Comparison of ENCODE assay signal across 21 cellular contexts in genomic region chr1:2850502-2850901, GRCh38. TPM values are rescaled to one million over a fixed set of nuclear protein-coding genes. Genes with fewer than 3 reads are reported as not detected.
DNase-seq lines count a peak whose midpoint lies in the region; ATAC-seq and TF ChIP-seq lines count a peak whose summit lies in the region.
"Had no signal": no experiment of that assay in that cellular context is flagged by ENCODE, and none has a peak within 500 bp of the region (broad histone marks: within the 10 kb centered on the region; RNA-seq: fewer than 3 reads in every experiment).

No MANE protein-coding gene starts in this region.

- H3K4me3 ChIP-seq in right cardiac atrium (ENCODE audit: low read length) = no peak overlapping the region
- no peak overlapping the region for H3K4me3 ChIP-seq in HEK293 (ENCODE audit: low read depth, low read length)
- H3K4me3 ChIP-seq in mesenchymal stem cell (ENCODE audit: insufficient read depth in 1 of 2, low read depth in 1 of 2, low read length in 2 of 2) = no peak overlapping the region
- H3K4me3 ChIP-seq: BLaER1, GM23338 had no signal

- H3K27ac ChIP-seq in right cardiac atrium (ENCODE audit: low read length) (no peak overlapping the region), HEK293 (ENCODE audit: extremely low read depth, low read depth, low read length) (no peak overlapping the region), mesenchymal stem cell (ENCODE audit: low read length, poor library complexity, severe bottlenecking) (no peak overlapping the region)
- H3K27ac ChIP-seq: 22Rv1, BLaER1, C4-2B had no signal

- H3K27me3 ChIP-seq in right cardiac atrium (ENCODE audit: control insufficient read depth, insufficient read depth) (no peaks in the 10 kb centered on the region), mesenchymal stem cell (ENCODE audit: control insufficient read depth in 1 of 2, insufficient read depth in 1 of 2, low read length in 2 of 2) (no peaks in the 10 kb centered on the region)

- intact Hi-C loops in left cardiac atrium (cut with DNase I) = no loop called here
- intact Hi-C loops in right cardiac atrium (cut with DNase I) = no loop called here
- intact Hi-C loops in activated naive CD4-positive, alpha-beta T cell treated with anti-CD3 and anti-CD28 coated beads for 36 hours (cut with micrococcal nuclease) = no loop called here

- H3K27me3 Mint-ChIP-seq in chondrocyte (ENCODE audit: low read depth) = no peaks in the 10 kb centered on the region
- H3K27me3 Mint-ChIP-seq in activated naive CD4-positive, alpha-beta T cell treated with anti-CD3 and anti-CD28 coated beads for 36 hours (ENCODE audit: low read depth) = no peaks in the 10 kb centered on the region

- no peak overlapping the region for H2BK5ac ChIP-seq in mesenchymal stem cell (ENCODE audit: low read depth, low read length, poor library complexity, severe bottlenecking)

- no peak overlapping the region for H3K4me2 ChIP-seq in mesenchymal stem cell (ENCODE audit: low read length, poor library complexity, severe bottlenecking)
- H3K4me2 ChIP-seq: BLaER1, GM23338 had no signal

- CTCF ChIA-PET in HEK293 (lab: Yijun Ruan, JAX) = no interaction called here
- CTCF ChIA-PET in activated naive CD4-positive, alpha-beta T cell treated with anti-CD3 and anti-CD28 coated beads for 36 hours (lab: Charles Lee) = no interaction called here

- DNase-seq in left cardiac atrium (peak; percentile 14), right cardiac atrium (no peak), chondrocyte (ENCODE audit: low spot score) (peak; percentile 36), mesenchymal stem cell (no peak), midbrain (lab: John Stamatoyannopoulos, UW) (no peak)
- no peak for DNase-seq in activated CD8-positive, alpha-beta memory T cell treated with anti-CD3 and anti-CD28 coated beads, Interleukin-2, amount 50 U/mL, for 48 hours
- no peak for DNase-seq in activated naive CD4-positive, alpha-beta T cell treated with anti-CD3 and anti-CD28 coated beads for 36 hours
- DNase-seq: Caco-2; CD4-positive, CD25-positive, alpha-beta regulatory T cell; CD8-positive, alpha-beta T cell; DMS153; DND-41; H9; HFFc6 had no signal

- H2AK5ac ChIP-seq in mesenchymal stem cell (ENCODE audit: low read length, severe bottlenecking) = no peak overlapping the region

- no peaks in the 10 kb centered on the region for H3K36me3 Mint-ChIP-seq in chondrocyte (ENCODE audit: low read depth)
- no peaks in the 10 kb centered on the region for H3K36me3 Mint-ChIP-seq in activated naive CD4-positive, alpha-beta T cell treated with anti-CD3 and anti-CD28 coated beads for 36 hours (ENCODE audit: low read depth)
- H3K36me3 Mint-ChIP-seq: CD4-positive, CD25-positive, alpha-beta regulatory T cell; CD8-positive, alpha-beta T cell had no signal

- H3K79me1 ChIP-seq in mesenchymal stem cell (replicated peaks; ENCODE audit: low read length, poor library complexity, severe bottlenecking) = no peaks in the 10 kb centered on the region

- no peak overlapping the region for H3K27ac Mint-ChIP-seq in chondrocyte (ENCODE audit: unreplicated experiment)
- no peak overlapping the region for H3K27ac Mint-ChIP-seq in activated naive CD4-positive, alpha-beta T cell treated with anti-CD3 and anti-CD28 coated beads for 36 hours
- H3K27ac Mint-ChIP-seq: B cell; CD4-positive, CD25-positive, alpha-beta regulatory T cell; CD8-positive, alpha-beta T cell; GM23338; H9; HFFc6 had no signal

- no peak overlapping the region for H3K18ac ChIP-seq in mesenchymal stem cell (ENCODE audit: low read depth in 1 of 2, low read length in 2 of 2)

- H3K4me1 ChIP-seq in right cardiac atrium (ENCODE audit: control insufficient read depth, insufficient read depth, low read length) (no peaks in the 10 kb centered on the region), HEK293 (ENCODE audit: control insufficient read depth, insufficient read depth, low read length) (no peaks in the 10 kb centered on the region), mesenchymal stem cell (ENCODE audit: control insufficient read depth, insufficient read depth, low read depth, low read length) (no peaks in the 10 kb centered on the region)
- H3K4me1 ChIP-seq: Caco-2 had no signal

- H3K4me1 Mint-ChIP-seq in chondrocyte (ENCODE audit: low read depth) = no peaks in the 10 kb centered on the region
- H3K4me1 Mint-ChIP-seq in activated naive CD4-positive, alpha-beta T cell treated with anti-CD3 and anti-CD28 coated beads for 36 hours (ENCODE audit: low read depth) = peaks cover 12% of the 10 kb centered on the region
- H3K4me1 Mint-ChIP-seq: B cell; CD4-positive, CD25-positive, alpha-beta regulatory T cell; GM23338; H9 had no signal

- no peaks in the 10 kb centered on the region for H3K36me3 ChIP-seq in HEK293 (ENCODE audit: control insufficient read depth in 2 of 2, insufficient read depth in 1 of 2, low read length in 2 of 2)
- H3K36me3 ChIP-seq in mesenchymal stem cell (ENCODE audit: control insufficient read depth in 1 of 2, insufficient read depth in 2 of 2, low read depth in 1 of 2, low read length in 2 of 2) = no peaks in the 10 kb centered on the region
- H3K36me3 ChIP-seq: BLaER1 had no signal

- H2BK12ac ChIP-seq in mesenchymal stem cell (ENCODE audit: low read length in 2 of 2) = no peak overlapping the region

- H3K14ac ChIP-seq in mesenchymal stem cell (ENCODE audit: low read length in 2 of 2) = no peak overlapping the region

- H3K4me3 Mint-ChIP-seq in chondrocyte (ENCODE audit: unreplicated experiment) = no peak overlapping the region
- no peak overlapping the region for H3K4me3 Mint-ChIP-seq in activated naive CD4-positive, alpha-beta T cell treated with anti-CD3 and anti-CD28 coated beads for 36 hours
- H3K4me3 Mint-ChIP-seq: B cell; CD4-positive, CD25-positive, alpha-beta regulatory T cell; CD8-positive, alpha-beta T cell; GM23338; H9; HFFc6 had no signal

- no peak overlapping the region for H3K23ac ChIP-seq in mesenchymal stem cell (ENCODE audit: low read length in 2 of 2)

- no peaks in the 10 kb centered on the region for H3K9me3 ChIP-seq in right cardiac atrium (ENCODE audit: control insufficient read depth, low read length)
- H3K9me3 ChIP-seq in HEK293 (ENCODE audit: control insufficient read depth, insufficient read depth, low read depth, low read length) = no peaks in the 10 kb centered on the region
- no peaks in the 10 kb centered on the region for H3K9me3 ChIP-seq in mesenchymal stem cell (ENCODE audit: control insufficient read depth, low read length)
- H3K9me3 ChIP-seq: BLaER1, Caco-2 had no signal

- ATAC-seq in left cardiac atrium (no peak), right cardiac atrium (no peak)
- ATAC-seq: CD8-positive, alpha-beta T cell; GM23338; HCT116 had no signal

- 52% methylated on average over 17 of the region's 17 CpGs for WGBS in right cardiac atrium
- 86% methylated on average over 16 of the region's 17 CpGs for WGBS in mesenchymal stem cell

- H2AFZ ChIP-seq in mesenchymal stem cell (ENCODE audit: low read depth, low read length) = no peak overlapping the region
- H2AFZ ChIP-seq: GM23338 had no signal

- no peak overlapping the region for H4K8ac ChIP-seq in mesenchymal stem cell (ENCODE audit: low read length)

- peaks cover 11% of the 10 kb centered on the region for H3K9me3 Mint-ChIP-seq in chondrocyte (ENCODE audit: low read depth)
- no peaks in the 10 kb centered on the region for H3K9me3 Mint-ChIP-seq in activated naive CD4-positive, alpha-beta T cell treated with anti-CD3 and anti-CD28 coated beads for 36 hours
- H3K9me3 Mint-ChIP-seq: CD8-positive, alpha-beta T cell had no signal

- no peak overlapping the region for H2BK120ac ChIP-seq in mesenchymal stem cell (ENCODE audit: low read depth, low read length)

- H4K91ac ChIP-seq in mesenchymal stem cell (ENCODE audit: low read length) = peak overlapping the region; percentile 39

- no peak overlapping the region for H2BK15ac ChIP-seq in mesenchymal stem cell (ENCODE audit: low read depth, poor library complexity, severe bottlenecking)

- no peak overlapping the region for H3K4ac ChIP-seq in mesenchymal stem cell (ENCODE audit: low read depth in 1 of 2, low read length in 2 of 2)

- POLR2A ChIA-PET in HEK293 (lab: Yijun Ruan, JAX) = no interaction called here

- no peak overlapping the region for H3K9ac ChIP-seq in mesenchymal stem cell (ENCODE audit: low read length)
- H3K9ac ChIP-seq: BLaER1 had no signal

- TF ChIP-seq CTCF in HEK293 (tag by site-specific recombination; IDR thresholded peaks at IDR 0.05) (no peak), chondrocyte (IDR thresholded peaks at IDR 0.05) (no peak)

TF ChIP-seq in HEK293, 187 proteins besides CTCF, POLR2A, EP300 and RAD21:
- TF ChIP-seq ZNF596 (tag by site-specific recombination; IDR thresholded peaks at IDR 0.05) (no peak), ZBTB20 (tag by site-specific recombination; IDR thresholded peaks at IDR 0.05) (0 out of 2 replicates have a peak, but pooled peaks have one; percentile 21)

RNA-seq across cellular contexts. Expression of gene TTC34, which starts 49.0 kb away (rescaled TPM):
- total RNA-seq in left cardiac atrium (under 1 TPM; 0.52 to 0.53 TPM), right cardiac atrium (1 to 10 TPM in 2 of 4 donors, under 1 TPM in 2; 0.53 to 1.5 (median 0.94) TPM), chondrocyte (0.60 to 1.8 TPM (median 0.67 TPM) in 3 replicates)
- polyA plus RNA-seq in right cardiac atrium = 0.27 TPM
- polyA plus RNA-seq in mesenchymal stem cell (2013, experiment 1 of 2) = 0.06 TPM
- 0.08 TPM for polyA plus RNA-seq in mesenchymal stem cell (2013, experiment 2 of 2)
- 1 to 10 TPM in 1 of 2 experiments, under 1 TPM in 1; 0.91 to 1.1 TPM for total RNA-seq in activated naive CD4-positive, alpha-beta T cell treated with anti-CD3 and anti-CD28 coated beads for 36 hours

Comparison
In these comparisons a context has a peak if more than half of its experiments do, and no peak if none do; other contexts are left out.
1. DNase-seq: peak in left cardiac atrium (single experiment) and chondrocyte (single experiment); none in right cardiac atrium (0 of 3), mesenchymal stem cell (single experiment), activated CD8-positive, alpha-beta memory T cell treated with anti-CD3 and anti-CD28 coated beads, Interleukin-2, amount 50 U/mL, for 48 hours (single experiment), activated naive CD4-positive, alpha-beta T cell treated with anti-CD3 and anti-CD28 coated beads for 36 hours (single experiment) and midbrain (single experiment).